Comparison of ENCODE assay signal across 18 cellular contexts in genomic region chr7:96870934-96871333, GRCh38.
"Had no signal": no experiment of that assay in that cellular context is flagged by ENCODE, and none has a peak within 500 bp of the region (broad histone marks: within the 10 kb centered on the region; RNA-seq: fewer than 3 reads in every experiment).

No MANE protein-coding gene starts in this region.

- H3K9me3 Mint-ChIP-seq: activated naive CD8-positive, alpha-beta T cell treated with anti-CD3 and anti-CD28 coated beads for 36 hours; activated T-helper 17 cell treated with anti-CD3 and anti-CD28 coated beads, Interleukin-2, amount 50 U/mL, for 72 hours; memory B cell; stimulated activated naive CD8-positive, alpha-beta T cell treated with anti-CD3 and anti-CD28 coated beads, Interleukin-15, Interleukin-2, amounts not matched to agents 100 ng/mL and 50 ng/mL, for 24 hours; type B pancreatic cell had no signal

- H3K4me3 ChIP-seq: gastrocnemius medialis, heart right ventricle, prostate gland, right atrium auricular region had no signal

- H3K27ac Mint-ChIP-seq: activated naive CD8-positive, alpha-beta T cell treated with anti-CD3 and anti-CD28 coated beads for 36 hours; activated T-helper 17 cell treated with anti-CD3 and anti-CD28 coated beads, Interleukin-2, amount 50 U/mL, for 72 hours; memory B cell; stimulated activated naive CD8-positive, alpha-beta T cell treated with anti-CD3 and anti-CD28 coated beads, Interleukin-15, Interleukin-2, amounts not matched to agents 100 ng/mL and 50 ng/mL, for 24 hours; type B pancreatic cell had no signal

- ATAC-seq: activated T-helper 17 cell treated with anti-CD3 and anti-CD28 coated beads, Interleukin-2, amount 50 U/mL, for 72 hours; gastrocnemius medialis; heart right ventricle; left ventricle myocardium superior had no signal

- H3K36me3 Mint-ChIP-seq: activated naive CD8-positive, alpha-beta T cell treated with anti-CD3 and anti-CD28 coated beads for 36 hours; memory B cell; type B pancreatic cell had no signal

- H3K36me3 ChIP-seq: gastrocnemius medialis, heart right ventricle, prostate gland, right atrium auricular region had no signal

- H3K4me3 Mint-ChIP-seq: activated naive CD8-positive, alpha-beta T cell treated with anti-CD3 and anti-CD28 coated beads for 36 hours; activated T-helper 17 cell treated with anti-CD3 and anti-CD28 coated beads, Interleukin-2, amount 50 U/mL, for 72 hours; memory B cell; neural crest cell; stimulated activated naive CD8-positive, alpha-beta T cell treated with anti-CD3 and anti-CD28 coated beads, Interleukin-15, Interleukin-2, amounts not matched to agents 100 ng/mL and 50 ng/mL, for 24 hours; type B pancreatic cell had no signal

- H3K9me3 ChIP-seq: gastrocnemius medialis, heart right ventricle, prostate gland, right atrium auricular region had no signal

- H3K4me1 Mint-ChIP-seq: activated naive CD8-positive, alpha-beta T cell treated with anti-CD3 and anti-CD28 coated beads for 36 hours; activated T-helper 17 cell treated with anti-CD3 and anti-CD28 coated beads, Interleukin-2, amount 50 U/mL, for 72 hours; memory B cell; neural crest cell had no signal

- H3K4me1 ChIP-seq: gastrocnemius medialis, heart right ventricle, prostate gland, right atrium auricular region had no signal

- DNase-seq: activated CD4-positive, alpha-beta T cell treated with anti-CD3 and anti-CD28 coated beads for 1 hour; activated CD4-positive, alpha-beta T cell treated with anti-CD3 and anti-CD28 coated beads, Interleukin-2, amount 50 U/mL, for 4 hours; activated naive CD4-positive, alpha-beta T cell; activated naive CD8-positive, alpha-beta T cell treated with anti-CD3 and anti-CD28 coated beads for 36 hours; amniotic stem cell; gastrocnemius medialis; heart right ventricle; left ventricle myocardium superior; stimulated activated CD4-positive, alpha-beta T cell treated with anti-CD3 and anti-CD28 coated beads, Interleukin-2, amount 100 ng/mL, for 48 hours; T-helper 2 cell had no signal

- H3K27me3 Mint-ChIP-seq: memory B cell, type B pancreatic cell had no signal

- H3K27ac ChIP-seq: gastrocnemius medialis, heart right ventricle, prostate gland, right atrium auricular region, VCaP had no signal

- H3K27me3 ChIP-seq: gastrocnemius medialis, right atrium auricular region had no signal
